Comparison of ENCODE assay signal across 12 cellular contexts in the genomic region with DNA sequence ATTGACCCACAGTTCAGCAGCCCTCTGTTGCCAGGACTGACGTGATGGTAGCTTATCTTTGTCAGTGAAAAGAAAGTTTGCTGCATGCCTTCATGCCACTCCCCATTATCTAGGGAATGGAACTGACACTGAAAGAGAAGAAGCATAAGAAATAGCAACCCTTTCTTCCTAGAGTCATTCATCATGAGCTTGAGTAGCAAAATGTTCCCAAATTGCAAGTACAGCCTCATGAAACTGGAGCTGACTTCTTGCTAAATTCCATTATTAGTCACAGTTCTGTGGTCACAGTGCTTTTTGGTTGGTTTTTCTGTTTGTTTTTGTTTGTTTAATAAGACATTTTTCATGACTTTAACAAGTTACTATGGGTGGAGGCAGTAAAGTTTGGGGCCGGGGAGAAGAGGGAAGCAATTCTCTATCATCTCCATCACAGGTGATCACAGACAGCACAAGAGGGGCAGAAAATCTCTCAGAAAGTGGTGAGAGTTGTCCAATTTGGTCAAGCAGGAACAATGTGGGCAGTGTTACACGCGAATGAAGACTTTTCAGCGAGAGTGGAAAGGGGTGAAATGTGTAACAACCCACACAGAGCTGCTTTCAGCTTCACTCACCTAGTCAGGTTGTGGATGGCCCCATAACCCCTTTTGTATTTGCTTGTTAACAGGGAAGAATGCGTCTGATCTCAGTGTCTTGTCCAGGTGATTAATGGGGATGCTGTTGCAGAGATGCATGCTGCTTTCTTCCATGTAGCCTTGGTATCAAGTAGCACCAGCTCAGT.
A peak's percentile ranks its signal among the peaks of the same experiment; 100 is the strongest.
DNase-seq lines count a peak whose midpoint lies in the region; ATAC-seq and TF ChIP-seq lines count a peak whose summit lies in the region.
"Had no signal": no experiment of that assay in that cellular context is flagged by ENCODE, and none has a peak within 500 bp of the region (broad histone marks: within the 10 kb centered on the region; RNA-seq: fewer than 3 reads in every experiment).

No MANE protein-coding gene starts in this region.

- ATAC-seq in HG03520 (IDR thresholded peaks at IDR 0.05; ENCODE audit: unreplicated experiment), result peak; percentile 90

- H3K27ac Mint-ChIP-seq in activated CD4-positive, alpha-beta T cell treated with anti-CD3 and anti-CD28 coated beads, Interleukin-2, amount 10 ng/mL, durations not matched to agents 24 days and 14 days, result peak overlapping the region; percentile 84

- POLR2A ChIA-PET in HEK293 (lab: Yijun Ruan, JAX), result no interaction called here

- no peak overlapping the region for H3K4me3 ChIP-seq in HEK293 (ENCODE audit: low read depth, low read length)
- H3K4me3 ChIP-seq: lung, smooth muscle cell had no signal

- no peaks in the 10 kb centered on the region for H3K36me3 Mint-ChIP-seq in activated CD4-positive, alpha-beta T cell treated with anti-CD3 and anti-CD28 coated beads, Interleukin-2, amount 10 ng/mL, durations not matched to agents 24 days and 14 days (ENCODE audit: low read depth)

- no peaks in the 10 kb centered on the region for H3K36me3 ChIP-seq in HEK293 (ENCODE audit: control insufficient read depth in 2 of 2, insufficient read depth in 1 of 2, low read length in 2 of 2)

- H3K4me1 Mint-ChIP-seq in activated CD4-positive, alpha-beta T cell treated with anti-CD3 and anti-CD28 coated beads, Interleukin-2, amount 10 ng/mL, durations not matched to agents 24 days and 14 days, result peaks cover 4% of the 10 kb centered on the region

- no peaks in the 10 kb centered on the region for H3K27me3 Mint-ChIP-seq in activated CD4-positive, alpha-beta T cell treated with anti-CD3 and anti-CD28 coated beads, Interleukin-2, amount 10 ng/mL, durations not matched to agents 24 days and 14 days

- CTCF ChIA-PET in HEK293 (lab: Yijun Ruan, JAX), result interaction anchor here (1.2 kb wide), 1 partner anchor 30 kb away, joined by 5 read pairs; no protein-coding TSS in a partner anchor

- no peaks in the 10 kb centered on the region for H3K9me3 Mint-ChIP-seq in activated CD4-positive, alpha-beta T cell treated with anti-CD3 and anti-CD28 coated beads, Interleukin-2, amount 10 ng/mL, durations not matched to agents 24 days and 14 days

- DNase-seq in activated CD4-positive, alpha-beta T cell treated with anti-CD3 and anti-CD28 coated beads, Interleukin-2, amount 10 ng/mL, durations not matched to agents 24 days and 14 days, result no peak
- DNase-seq in activated CD4-positive, alpha-beta T cell treated with anti-CD3 and anti-CD28 coated beads for 4 hours, result no peak
- DNase-seq in stimulated activated CD8-positive, alpha-beta memory T cell treated with anti-CD3 and anti-CD28 coated beads, Interleukin-4, amount 100 ng/mL, for 48 hours, result peak; percentile 25
- no peak for DNase-seq in ecto neural progenitor cell (ENCODE audit: low spot score)
- no peak for DNase-seq in DMS 273 treated with DMSO at 0.1 percent for 48 hours (lab: John Stamatoyannopoulos, UW)
- DNase-seq in HuH-7.5 (ENCODE audit: low spot score), result no peak
- DNase-seq: activated naive CD4-positive, alpha-beta T cell treated with anti-CD3 and anti-CD28 coated beads, Interleukin-2, amount 50 U/mL, for 16 hours had no signal

- no peaks in the 10 kb centered on the region for H3K9me3 ChIP-seq in HEK293 (ENCODE audit: control insufficient read depth, insufficient read depth, low read depth, low read length)

- H3K27ac ChIP-seq in HEK293 (ENCODE audit: extremely low read depth, low read depth, low read length), result peak overlapping the region; percentile 16; the same call in 1 of the 2 replicates
- H3K27ac ChIP-seq: epithelial cell of prostate had no signal

- intact Hi-C loops in activated CD4-positive, alpha-beta T cell treated with anti-CD3 and anti-CD28 coated beads, Interleukin-2, amount 10 ng/mL, durations not matched to agents 24 days and 14 days (cut with micrococcal nuclease), result loop anchor here (1.0 kb wide), 2 partner anchors 15 to 46 kb away; no protein-coding TSS in a partner anchor

- no peak overlapping the region for H3K4me3 Mint-ChIP-seq in activated CD4-positive, alpha-beta T cell treated with anti-CD3 and anti-CD28 coated beads, Interleukin-2, amount 10 ng/mL, durations not matched to agents 24 days and 14 days

- peaks cover 9% of the 10 kb centered on the region; the same call in 1 of the 2 replicates for H3K4me1 ChIP-seq in HEK293 (ENCODE audit: control insufficient read depth, insufficient read depth, low read length)

- no peak for TF ChIP-seq CTCF in HEK293 (tag by site-specific recombination; IDR thresholded peaks at IDR 0.05)

TF ChIP-seq in HEK293, 187 proteins besides CTCF, POLR2A, EP300 and RAD21:
- TF ChIP-seq ZNF112 (tag by site-specific recombination; IDR thresholded peaks at IDR 0.05) (no peak), ZNF843 (tag by site-specific recombination; IDR thresholded peaks at IDR 0.05) (0 out of 2 replicates have a peak, but pooled peaks have one; percentile 19), ZFHX2 (tag by site-specific recombination; conservative IDR thresholded peaks at IDR 0.05) (no peak), ZEB2 (tag by site-specific recombination; IDR thresholded peaks at IDR 0.05) (peak; percentile 52; the same call in 1 of the 2 replicates), FEZF1 (tag by site-specific recombination; IDR thresholded peaks at IDR 0.05) (peak; percentile 65), ZXDB (tag by site-specific recombination; IDR thresholded peaks at IDR 0.05) (0 out of 2 replicates have a peak, but pooled peaks have one; percentile 18), OSR2 (tag by site-specific recombination; IDR thresholded peaks at IDR 0.05) (peak; percentile 34; the same call in 1 of the 2 replicates), ZNF677 (tag by site-specific recombination; IDR thresholded peaks at IDR 0.05) (no peak), ZNF366 (tag by site-specific recombination; conservative IDR thresholded peaks at IDR 0.05) (peak; percentile 26; the same call in 1 of the 2 replicates)
- TF ChIP-seq, protein P1, sequence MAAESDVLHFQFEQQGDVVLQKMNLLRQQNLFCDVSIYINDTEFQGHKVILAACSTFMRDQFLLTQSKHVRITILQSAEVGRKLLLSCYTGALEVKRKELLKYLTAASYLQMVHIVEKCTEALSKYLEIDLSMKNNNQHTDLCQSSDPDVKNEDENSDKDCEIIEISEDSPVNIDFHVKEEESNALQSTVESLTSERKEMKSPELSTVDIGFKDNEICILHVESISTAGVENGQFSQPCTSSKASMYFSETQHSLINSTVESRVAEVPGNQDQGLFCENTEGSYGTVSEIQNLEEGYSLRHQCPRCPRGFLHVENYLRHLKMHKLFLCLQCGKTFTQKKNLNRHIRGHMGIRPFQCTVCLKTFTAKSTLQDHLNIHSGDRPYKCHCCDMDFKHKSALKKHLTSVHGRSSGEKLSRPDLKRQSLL (tag by site-specific recombination; IDR thresholded peaks at IDR 0.05), result 0 out of 2 replicates have a peak, but pooled peaks have one; percentile 38
